Comparison of ENCODE assay signal across 8 cellular contexts in genomic region chr12:12720052-12720451, GRCh38. TPM values are rescaled to one million over a fixed set of nuclear protein-coding genes. Genes with fewer than 3 reads are reported as not detected.
DNase-seq lines count a peak whose midpoint lies in the region; ATAC-seq and TF ChIP-seq lines count a peak whose summit lies in the region.

No MANE protein-coding gene starts in this region.

- H3K27ac ChIP-seq in CD4-positive, alpha-beta T cell (ENCODE audit: low read depth, low read length) = peak overlapping the region; percentile 97
- peak overlapping the region; percentile 96 to 99 for H3K27ac ChIP-seq in breast epithelium

- TF ChIP-seq CTCF in CD4-positive, alpha-beta T cell (IDR thresholded peaks at IDR 0.05) = no peak
- TF ChIP-seq CTCF in Loucy (conservative IDR thresholded peaks at IDR 0.05; ENCODE audit: low read length) (no peak), breast epithelium (IDR thresholded peaks at IDR 0.05) (no peak), natural killer cell (IDR thresholded peaks at IDR 0.05) (no peak), lower leg skin (IDR thresholded peaks at IDR 0.05) (no peak)

- H3K27ac Mint-ChIP-seq in CD4-positive, alpha-beta T cell = peak overlapping the region; percentile 95
- H3K27ac Mint-ChIP-seq in natural killer cell = peak overlapping the region; percentile 99 to 100

- H3F3A ChIP-seq in Loucy (ENCODE audit: low read depth) = peaks cover 16% of the 10 kb centered on the region

- no peak for DNase-seq in CD4-positive, alpha-beta T cell
- DNase-seq in breast epithelium (ENCODE audit: low spot score in 2 of 2) (no peak), natural killer cell (no peak), AG20443 (ENCODE audit: low spot score) (no peak), sciatic nerve (ENCODE audit: low spot score) (no peak), NAMALWA (ENCODE audit: low spot score) (no peak), lower leg skin (ENCODE audit: low spot score in 2 of 2) (no peak)

- H3K4me1 Mint-ChIP-seq in CD4-positive, alpha-beta T cell (ENCODE audit: low read depth) = peaks cover 46% of the 10 kb centered on the region
- peaks cover 57 to 74% of the 10 kb centered on the region in 2 donors for H3K4me1 Mint-ChIP-seq in natural killer cell

- H3K4me3 Mint-ChIP-seq in CD4-positive, alpha-beta T cell = peak overlapping the region; percentile 99
- peak overlapping the region; percentile 98 for H3K4me3 Mint-ChIP-seq in natural killer cell

- WGBS in lower leg skin, 2 donors = 29 to 37% methylated on average over 4 of the region's 4 CpGs

- intact Hi-C loops in CD4-positive, alpha-beta T cell (cut with DNase I, micrococcal nuclease) = no loop called here
- intact Hi-C loops in breast epithelium (cut with DNase I; ENCODE audit: low total_unique reads) = no loop called here
- intact Hi-C loops in natural killer cell (cut with micrococcal nuclease) = loop anchor here (10.0 kb wide), 1 partner anchor 735 kb away; no protein-coding TSS in a partner anchor
- intact Hi-C loops in sciatic nerve (cut with DNase I) = no loop called here
- intact Hi-C loops in lower leg skin (cut with DNase I; ENCODE audit: low total_unique reads) = loop anchor here (10.0 kb wide), 1 partner anchor 1995 kb away; the partner anchor contains the start of gene YBX3

- TF ChIP-seq POLR2A in breast epithelium (IDR thresholded peaks at IDR 0.05) (no peak), lower leg skin (IDR thresholded peaks at IDR 0.05) (no peak)

- peaks cover 87% of the 10 kb centered on the region for H3K36me3 Mint-ChIP-seq in CD4-positive, alpha-beta T cell (ENCODE audit: low read depth)
- peaks cover 31% of the 10 kb centered on the region for H3K36me3 Mint-ChIP-seq in natural killer cell

- H3K4me3 ChIP-seq in Loucy (ENCODE audit: low read length, poor library complexity, severe bottlenecking) = peak overlapping the region; percentile 99
- H3K4me3 ChIP-seq in breast epithelium = peak overlapping the region; percentile 93 to 99 (median 96)
- H3K4me3 ChIP-seq in lower leg skin (ENCODE audit: low read depth, poor library complexity, severe bottlenecking) = no peak overlapping the region

- H3K9ac ChIP-seq in Loucy (ENCODE audit: low read depth, low read length, poor library complexity, severe bottlenecking) = peak overlapping the region; percentile 100

- H2AFZ ChIP-seq in Loucy (ENCODE audit: low read length) = no peak overlapping the region

- ATAC-seq in CD4-positive, alpha-beta T cell (ENCODE audit: poor library complexity) = no peak
- ATAC-seq in natural killer cell (no peak), sciatic nerve (no peak)

- peaks cover 41% of the 10 kb centered on the region for H4K20me1 ChIP-seq in Loucy (ENCODE audit: insufficient read depth, low read length, poor library complexity, severe bottlenecking)

- no peaks in the 10 kb centered on the region for H3K9me2 ChIP-seq in Loucy (replicated peaks; ENCODE audit: low read depth, low read length)

- H3K27me3 ChIP-seq in CD4-positive, alpha-beta T cell (ENCODE audit: control insufficient read depth, insufficient read depth, low read length) = no peaks in the 10 kb centered on the region
- H3K27me3 ChIP-seq in Loucy (ENCODE audit: insufficient read depth, low read length, poor library complexity, severe bottlenecking) (peaks cover 21% of the 10 kb centered on the region), breast epithelium (no peaks in the 10 kb centered on the region)

- POLR2A ChIA-PET in CD4-positive, alpha-beta T cell (lab: Charles Lee) = interaction anchor here (1.3 to 16.3 kb wide), 5 partner anchors 17 to 363 kb away, joined by 3 to 414 read pairs (median 175); partner anchors contain the start of genes BORCS5 and GPR19

- H3K36me3 ChIP-seq in Loucy (ENCODE audit: insufficient read depth, low read length) (peaks cover 38% of the 10 kb centered on the region), breast epithelium (no peaks in the 10 kb centered on the region)

- H3K4me1 ChIP-seq in Loucy (ENCODE audit: insufficient read depth, low read length, poor library complexity, severe bottlenecking) (peaks cover 33% of the 10 kb centered on the region), breast epithelium (peaks cover 8% of the 10 kb centered on the region in 2 donors)

- CTCF ChIA-PET in CD4-positive, alpha-beta T cell (lab: Charles Lee) = interaction anchor here (4.1 kb wide), 1 partner anchor 17 kb away, joined by 15 read pairs; no protein-coding TSS in a partner anchor

- no peaks in the 10 kb centered on the region for H3K9me3 Mint-ChIP-seq in CD4-positive, alpha-beta T cell
- no peaks in the 10 kb centered on the region for H3K9me3 Mint-ChIP-seq in natural killer cell

- peak overlapping the region; percentile 91 for H3K4me2 ChIP-seq in Loucy (ENCODE audit: low read depth, low read length, poor library complexity, severe bottlenecking)

- H3K79me2 ChIP-seq in Loucy (ENCODE audit: insufficient read depth, low read length) = peaks cover 83% of the 10 kb centered on the region

- H3K9me3 ChIP-seq in CD4-positive, alpha-beta T cell (ENCODE audit: control insufficient read depth, low read length) = no peaks in the 10 kb centered on the region
- no peaks in the 10 kb centered on the region for H3K9me3 ChIP-seq in Loucy (ENCODE audit: insufficient read depth, low read depth, low read length)
- no peaks in the 10 kb centered on the region for H3K9me3 ChIP-seq in breast epithelium

- H3K27me3 Mint-ChIP-seq in CD4-positive, alpha-beta T cell = peaks cover under 1% of the 10 kb centered on the region
- H3K27me3 Mint-ChIP-seq in natural killer cell (ENCODE audit: low read depth in 2 of 2) = no peaks in the 10 kb centered on the region

RNA-seq across cellular contexts. Expression of gene CDKN1B, which starts 2.9 kb away (rescaled TPM):
- total RNA-seq in CD4-positive, alpha-beta T cell = 100 to 1,000 TPM; 352 TPM
- 100 to 1,000 TPM in 1 of 3 donors, 10 to 100 TPM in 2; 45.0 to 113 (median 100.0) TPM for total RNA-seq in breast epithelium
- total RNA-seq in natural killer cell = 100 to 1,000 TPM; 119 to 207 (median 130) TPM
- 110 TPM for total RNA-seq in sciatic nerve
- 100 to 1,000 TPM in 3 of 4 donors, 10 to 100 TPM in 1; 74.3 to 104 (median 101) TPM for total RNA-seq in lower leg skin

RNA-seq across cellular contexts. Expression of gene GPR19, which starts 24.1 kb away (rescaled TPM):
- total RNA-seq in CD4-positive, alpha-beta T cell = 1 to 10 TPM; 1.1 to 1.9 TPM
- under 1 TPM in 2 of 3 donors, not detected in 1; 0.33 to 0.59 TPM for total RNA-seq in breast epithelium
- total RNA-seq in natural killer cell = 1 to 10 TPM in 2 of 3 donors, under 1 TPM in 1; 0.45 to 2.6 (median 2.2) TPM
- total RNA-seq in sciatic nerve = 0.62 TPM
- under 1 TPM in 1 of 4 donors, not detected in 3; 0.13 TPM for total RNA-seq in lower leg skin

Comparison
In these comparisons a context has a peak if more than half of its experiments do, and no peak if none do; other contexts are left out.
1. intact Hi-C loops: an anchor here in natural killer cell (10.0 kb wide) and lower leg skin (10.0 kb wide); none called in CD4-positive, alpha-beta T cell, breast epithelium and sciatic nerve.